Comparison of ENCODE assay signal across 1 cellular context in the genomic region with DNA sequence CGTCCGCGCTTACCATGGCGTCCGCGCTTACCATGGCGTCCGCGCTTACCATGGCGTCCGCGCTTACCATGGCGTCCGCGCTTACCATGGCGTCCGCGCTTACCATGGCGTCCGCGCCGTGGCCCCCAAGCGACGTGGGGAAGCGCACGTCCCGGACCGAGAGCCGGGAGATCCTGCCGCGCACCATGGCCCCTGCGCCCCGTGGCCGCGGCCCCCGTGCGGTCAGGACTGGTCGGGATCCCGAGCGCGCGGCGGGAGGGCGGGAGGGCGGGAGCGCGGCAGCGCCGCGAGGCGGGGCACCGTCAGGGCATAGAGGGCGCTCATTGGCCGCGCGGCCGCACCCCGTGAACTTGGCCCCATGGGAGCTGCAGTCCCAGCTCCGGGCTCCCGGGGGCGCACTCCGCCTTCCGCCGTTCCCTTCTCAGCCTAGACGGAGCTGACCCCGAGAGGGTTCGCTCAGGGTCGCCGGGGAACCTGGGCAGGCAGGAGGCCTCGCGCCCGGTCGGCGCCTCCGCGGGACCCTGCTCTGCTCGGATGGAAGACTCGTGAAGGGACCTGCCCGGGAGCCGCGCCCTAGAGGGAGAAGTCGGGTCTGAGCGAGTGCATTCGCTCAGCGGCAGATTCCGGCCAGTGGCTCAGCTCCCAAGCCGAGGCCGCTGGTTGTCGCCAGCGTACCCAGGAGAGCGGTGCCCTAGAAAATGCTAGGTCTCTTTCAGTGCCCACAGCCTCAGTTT.
TF ChIP-seq lines count a peak whose summit lies in the region.

A gene with protein sequence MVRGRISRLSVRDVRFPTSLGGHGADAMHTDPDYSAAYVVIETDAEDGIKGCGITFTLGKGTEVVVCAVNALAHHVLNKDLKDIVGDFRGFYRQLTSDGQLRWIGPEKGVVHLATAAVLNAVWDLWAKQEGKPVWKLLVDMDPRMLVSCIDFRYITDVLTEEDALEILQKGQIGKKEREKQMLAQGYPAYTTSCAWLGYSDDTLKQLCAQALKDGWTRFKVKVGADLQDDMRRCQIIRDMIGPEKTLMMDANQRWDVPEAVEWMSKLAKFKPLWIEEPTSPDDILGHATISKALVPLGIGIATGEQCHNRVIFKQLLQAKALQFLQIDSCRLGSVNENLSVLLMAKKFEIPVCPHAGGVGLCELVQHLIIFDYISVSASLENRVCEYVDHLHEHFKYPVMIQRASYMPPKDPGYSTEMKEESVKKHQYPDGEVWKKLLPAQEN (minus strand): TSS at position 230 of the 734 bp plus-strand sequence. CDS start 43 bp downstream, at position 187.

TF ChIP-seq in K562, 482 proteins besides CTCF, POLR2A, EP300 and RAD21 (continued from another document and continues in another):
- no peak for TF ChIP-seq SMAD1 (IDR thresholded peaks at IDR 0.05; ENCODE audit: low read depth, low read length, partially characterized antibody)
- no peak for TF ChIP-seq ZNF77 (CRISPR knock-in tag; IDR thresholded peaks at IDR 0.05)
- no peak for TF ChIP-seq PPARD (CRISPR knock-in tag; IDR thresholded peaks at IDR 0.05)
- TF ChIP-seq CEBPG (CRISPR knock-in tag; IDR thresholded peaks at IDR 0.05) = no peak
- TF ChIP-seq CEBPG (tag; conservative IDR thresholded peaks at IDR 0.05 in 1 of 2, IDR thresholded peaks at IDR 0.05 in 1 of 2) = no peak
- TF ChIP-seq, protein P1, sequence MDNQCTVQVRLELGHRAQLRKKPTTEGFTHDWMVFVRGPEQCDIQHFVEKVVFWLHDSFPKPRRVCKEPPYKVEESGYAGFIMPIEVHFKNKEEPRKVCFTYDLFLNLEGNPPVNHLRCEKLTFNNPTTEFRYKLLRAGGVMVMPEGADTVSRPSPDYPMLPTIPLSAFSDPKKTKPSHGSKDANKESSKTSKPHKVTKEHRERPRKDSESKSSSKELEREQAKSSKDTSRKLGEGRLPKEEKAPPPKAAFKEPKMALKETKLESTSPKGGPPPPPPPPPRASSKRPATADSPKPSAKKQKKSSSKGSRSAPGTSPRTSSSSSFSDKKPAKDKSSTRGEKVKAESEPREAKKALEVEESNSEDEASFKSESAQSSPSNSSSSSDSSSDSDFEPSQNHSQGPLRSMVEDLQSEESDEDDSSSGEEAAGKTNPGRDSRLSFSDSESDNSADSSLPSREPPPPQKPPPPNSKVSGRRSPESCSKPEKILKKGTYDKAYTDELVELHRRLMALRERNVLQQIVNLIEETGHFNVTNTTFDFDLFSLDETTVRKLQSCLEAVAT (IDR thresholded peaks at IDR 0.05) = peak in 1 of 2 experiments; percentile 33; a peak in 2 of 4 replicates
- no peak for TF ChIP-seq NFYB (IDR thresholded peaks at IDR 0.05; ENCODE audit: extremely low read depth, insufficient read length)
- no peak for TF ChIP-seq CBFA2T3 (IDR thresholded peaks at IDR 0.05)
- TF ChIP-seq PRMT5 (CRISPR knock-in tag; IDR thresholded peaks at IDR 0.05) = no peak
- TF ChIP-seq ZNF551 (CRISPR knock-in tag; IDR thresholded peaks at IDR 0.05) = no peak
- no peak for TF ChIP-seq SIN3B (IDR thresholded peaks at IDR 0.05; ENCODE audit: low read depth)
- no peak for TF ChIP-seq ZKSCAN1 (IDR thresholded peaks at IDR 0.05; ENCODE audit: low read depth, low read length)
- TF ChIP-seq, protein P2, sequence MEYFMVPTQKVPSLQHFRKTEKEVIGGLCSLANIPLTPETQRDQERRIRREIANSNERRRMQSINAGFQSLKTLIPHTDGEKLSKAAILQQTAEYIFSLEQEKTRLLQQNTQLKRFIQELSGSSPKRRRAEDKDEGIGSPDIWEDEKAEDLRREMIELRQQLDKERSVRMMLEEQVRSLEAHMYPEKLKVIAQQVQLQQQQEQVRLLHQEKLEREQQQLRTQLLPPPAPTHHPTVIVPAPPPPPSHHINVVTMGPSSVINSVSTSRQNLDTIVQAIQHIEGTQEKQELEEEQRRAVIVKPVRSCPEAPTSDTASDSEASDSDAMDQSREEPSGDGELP (CRISPR knock-in tag; IDR thresholded peaks at IDR 0.05; ENCODE audit: borderline replicate concordance) = peak; percentile 41
- no peak for TF ChIP-seq HDAC3 (IDR thresholded peaks at IDR 0.05; ENCODE audit: borderline replicate concordance, partially characterized antibody)
- TF ChIP-seq ZNF75A (CRISPR knock-in tag; IDR thresholded peaks at IDR 0.05) = no peak
- TF ChIP-seq CHD4 (IDR thresholded peaks at IDR 0.05; ENCODE audit: insufficient read depth, insufficient replicate concordance, low read depth, low read length, poor library complexity, severe bottlenecking) = peak; percentile 40
- no peak for TF ChIP-seq FOS (IDR thresholded peaks at IDR 0.05; ENCODE audit: extremely low read depth, insufficient read length)
- TF ChIP-seq NFXL1 (CRISPR knock-in tag; IDR thresholded peaks at IDR 0.05) = no peak
- TF ChIP-seq TEAD2 (tag; IDR thresholded peaks at IDR 0.05) = no peak
- no peak for TF ChIP-seq PHF20 (IDR thresholded peaks at IDR 0.05; ENCODE audit: partially characterized antibody)
- TF ChIP-seq MAFF (IDR thresholded peaks at IDR 0.05; ENCODE audit: low read length) = no peak
- TF ChIP-seq RBM34 (IDR thresholded peaks at IDR 0.05; ENCODE audit: borderline replicate concordance, insufficient read depth, low read length) = no peak
- TF ChIP-seq ZNF134 (CRISPR knock-in tag; conservative IDR thresholded peaks at IDR 0.05) = no peak
- TF ChIP-seq SMARCC2 (IDR thresholded peaks at IDR 0.05; ENCODE audit: low read depth) = no peak
- no peak for TF ChIP-seq ZNF354B (CRISPR knock-in tag; IDR thresholded peaks at IDR 0.05)
- TF ChIP-seq, protein P3, sequence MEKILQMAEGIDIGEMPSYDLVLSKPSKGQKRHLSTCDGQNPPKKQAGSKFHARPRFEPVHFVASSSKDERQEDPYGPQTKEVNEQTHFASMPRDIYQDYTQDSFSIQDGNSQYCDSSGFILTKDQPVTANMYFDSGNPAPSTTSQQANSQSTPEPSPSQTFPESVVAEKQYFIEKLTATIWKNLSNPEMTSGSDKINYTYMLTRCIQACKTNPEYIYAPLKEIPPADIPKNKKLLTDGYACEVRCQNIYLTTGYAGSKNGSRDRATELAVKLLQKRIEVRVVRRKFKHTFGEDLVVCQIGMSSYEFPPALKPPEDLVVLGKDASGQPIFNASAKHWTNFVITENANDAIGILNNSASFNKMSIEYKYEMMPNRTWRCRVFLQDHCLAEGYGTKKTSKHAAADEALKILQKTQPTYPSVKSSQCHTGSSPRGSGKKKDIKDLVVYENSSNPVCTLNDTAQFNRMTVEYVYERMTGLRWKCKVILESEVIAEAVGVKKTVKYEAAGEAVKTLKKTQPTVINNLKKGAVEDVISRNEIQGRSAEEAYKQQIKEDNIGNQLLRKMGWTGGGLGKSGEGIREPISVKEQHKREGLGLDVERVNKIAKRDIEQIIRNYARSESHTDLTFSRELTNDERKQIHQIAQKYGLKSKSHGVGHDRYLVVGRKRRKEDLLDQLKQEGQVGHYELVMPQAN (IDR thresholded peaks at IDR 0.05; ENCODE audit: borderline replicate concordance) = no peak
- TF ChIP-seq GTF2A2 (tag; IDR thresholded peaks at IDR 0.05) = no peak
- no peak for TF ChIP-seq BDP1 (IDR thresholded peaks at IDR 0.05; ENCODE audit: insufficient read depth, insufficient read length)
- TF ChIP-seq, protein P4, sequence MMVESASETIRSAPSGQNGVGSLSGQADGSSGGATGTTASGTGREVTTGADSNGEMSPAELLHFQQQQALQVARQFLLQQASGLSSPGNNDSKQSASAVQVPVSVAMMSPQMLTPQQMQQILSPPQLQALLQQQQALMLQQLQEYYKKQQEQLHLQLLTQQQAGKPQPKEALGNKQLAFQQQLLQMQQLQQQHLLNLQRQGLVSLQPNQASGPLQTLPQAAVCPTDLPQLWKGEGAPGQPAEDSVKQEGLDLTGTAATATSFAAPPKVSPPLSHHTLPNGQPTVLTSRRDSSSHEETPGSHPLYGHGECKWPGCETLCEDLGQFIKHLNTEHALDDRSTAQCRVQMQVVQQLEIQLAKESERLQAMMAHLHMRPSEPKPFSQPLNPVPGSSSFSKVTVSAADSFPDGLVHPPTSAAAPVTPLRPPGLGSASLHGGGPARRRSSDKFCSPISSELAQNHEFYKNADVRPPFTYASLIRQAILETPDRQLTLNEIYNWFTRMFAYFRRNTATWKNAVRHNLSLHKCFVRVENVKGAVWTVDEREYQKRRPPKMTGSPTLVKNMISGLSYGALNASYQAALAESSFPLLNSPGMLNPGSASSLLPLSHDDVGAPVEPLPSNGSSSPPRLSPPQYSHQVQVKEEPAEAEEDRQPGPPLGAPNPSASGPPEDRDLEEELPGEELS (CRISPR knock-in tag; IDR thresholded peaks at IDR 0.05; ENCODE audit: borderline replicate concordance) = peak; percentile 72; the same call in 1 of the 2 replicates
- TF ChIP-seq ZNF445 (CRISPR knock-in tag; IDR thresholded peaks at IDR 0.05; ENCODE audit: low read depth) = peak; percentile 63; the same call in 1 of the 2 replicates
- no peak for TF ChIP-seq LARP7 (IDR thresholded peaks at IDR 0.05)
- no peak for TF ChIP-seq RBM15 (IDR thresholded peaks at IDR 0.05; ENCODE audit: insufficient read depth, low read length)
- TF ChIP-seq IRF2 (CRISPR knock-in tag; IDR thresholded peaks at IDR 0.05) = no peak
- no peak for TF ChIP-seq TBL1XR1 (IDR thresholded peaks at IDR 0.05; ENCODE audit: low read length in 2 of 2)
- no peak for TF ChIP-seq ZFP30 (CRISPR knock-in tag; IDR thresholded peaks at IDR 0.05; ENCODE audit: borderline replicate concordance)
- no peak for TF ChIP-seq MAFK (IDR thresholded peaks at IDR 0.05; ENCODE audit: low read length)
- no peak for TF ChIP-seq POLR3A (IDR thresholded peaks at IDR 0.05; ENCODE audit: borderline replicate concordance, extremely low read depth, insufficient read depth, insufficient read length)
- TF ChIP-seq CSDE1 (IDR thresholded peaks at IDR 0.05) = no peak
- no peak for TF ChIP-seq GTF2F1 (IDR thresholded peaks at IDR 0.05; ENCODE audit: low read depth, low read length)
- TF ChIP-seq KAT7 (CRISPR knock-in tag; IDR thresholded peaks at IDR 0.05; ENCODE audit: borderline replicate concordance) = peak; percentile 65; the same call in 1 of the 2 replicates
- no peak for TF ChIP-seq TSC22D4 (tag; IDR thresholded peaks at IDR 0.05)
- TF ChIP-seq SRF (CRISPR knock-in tag; IDR thresholded peaks at IDR 0.05) = no peak
- TF ChIP-seq RFX1 (IDR thresholded peaks at IDR 0.05) = no peak
- TF ChIP-seq TAL1 (IDR thresholded peaks at IDR 0.05) = no peak
- no peak for TF ChIP-seq ZC3H11A (IDR thresholded peaks at IDR 0.05; ENCODE audit: low read depth, low read length)
- TF ChIP-seq HMG20B (CRISPR knock-in tag; IDR thresholded peaks at IDR 0.05) = no peak
- TF ChIP-seq ZNF785 (CRISPR knock-in tag; IDR thresholded peaks at IDR 0.05) = no peak
- TF ChIP-seq ZNF79 (CRISPR knock-in tag; IDR thresholded peaks at IDR 0.05; ENCODE audit: low read depth) = no peak
- no peak for TF ChIP-seq CBFA2T2 (conservative IDR thresholded peaks at IDR 0.05)
- TF ChIP-seq, protein P5, sequence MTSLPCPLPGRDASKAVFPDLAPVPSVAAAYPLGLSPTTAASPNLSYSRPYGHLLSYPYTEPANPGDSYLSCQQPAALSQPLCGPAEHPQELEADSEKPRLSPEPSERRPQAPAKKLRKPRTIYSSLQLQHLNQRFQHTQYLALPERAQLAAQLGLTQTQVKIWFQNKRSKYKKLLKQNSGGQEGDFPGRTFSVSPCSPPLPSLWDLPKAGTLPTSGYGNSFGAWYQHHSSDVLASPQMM (CRISPR knock-in tag; IDR thresholded peaks at IDR 0.05) = no peak
- no peak for TF ChIP-seq ARHGAP35 (IDR thresholded peaks at IDR 0.05; ENCODE audit: partially characterized antibody)
- peak; percentile 26 for TF ChIP-seq RBM25 (IDR thresholded peaks at IDR 0.05; ENCODE audit: low read depth, low read length, severe bottlenecking)
- TF ChIP-seq SMARCA5 (IDR thresholded peaks at IDR 0.05) = peak; percentile 66; the same call in 1 of the 2 replicates
- no peak for TF ChIP-seq NELFE (IDR thresholded peaks at IDR 0.05; ENCODE audit: insufficient read depth, insufficient read length)
- TF ChIP-seq, protein P6, sequence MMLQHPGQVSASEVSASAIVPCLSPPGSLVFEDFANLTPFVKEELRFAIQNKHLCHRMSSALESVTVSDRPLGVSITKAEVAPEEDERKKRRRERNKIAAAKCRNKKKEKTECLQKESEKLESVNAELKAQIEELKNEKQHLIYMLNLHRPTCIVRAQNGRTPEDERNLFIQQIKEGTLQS (IDR thresholded peaks at IDR 0.05) = peak; percentile 52; the same call in 1 of the 2 replicates
- TF ChIP-seq, protein P6 (CRISPR knock-in tag; conservative IDR thresholded peaks at IDR 0.05) = 0 out of 2 replicates have a peak, but pooled peaks have one; percentile 58
- TF ChIP-seq MCM2 (IDR thresholded peaks at IDR 0.05; ENCODE audit: low read depth) = no peak
- TF ChIP-seq, protein P7, sequence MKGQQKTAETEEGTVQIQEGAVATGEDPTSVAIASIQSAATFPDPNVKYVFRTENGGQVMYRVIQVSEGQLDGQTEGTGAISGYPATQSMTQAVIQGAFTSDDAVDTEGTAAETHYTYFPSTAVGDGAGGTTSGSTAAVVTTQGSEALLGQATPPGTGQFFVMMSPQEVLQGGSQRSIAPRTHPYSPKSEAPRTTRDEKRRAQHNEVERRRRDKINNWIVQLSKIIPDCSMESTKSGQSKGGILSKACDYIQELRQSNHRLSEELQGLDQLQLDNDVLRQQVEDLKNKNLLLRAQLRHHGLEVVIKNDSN (CRISPR knock-in tag; IDR thresholded peaks at IDR 0.05) = no peak; the same call in 1 of the 2 replicates
- TF ChIP-seq RHOXF2B (CRISPR knock-in tag; conservative IDR thresholded peaks at IDR 0.05) = no peak
- TF ChIP-seq, protein P8, sequence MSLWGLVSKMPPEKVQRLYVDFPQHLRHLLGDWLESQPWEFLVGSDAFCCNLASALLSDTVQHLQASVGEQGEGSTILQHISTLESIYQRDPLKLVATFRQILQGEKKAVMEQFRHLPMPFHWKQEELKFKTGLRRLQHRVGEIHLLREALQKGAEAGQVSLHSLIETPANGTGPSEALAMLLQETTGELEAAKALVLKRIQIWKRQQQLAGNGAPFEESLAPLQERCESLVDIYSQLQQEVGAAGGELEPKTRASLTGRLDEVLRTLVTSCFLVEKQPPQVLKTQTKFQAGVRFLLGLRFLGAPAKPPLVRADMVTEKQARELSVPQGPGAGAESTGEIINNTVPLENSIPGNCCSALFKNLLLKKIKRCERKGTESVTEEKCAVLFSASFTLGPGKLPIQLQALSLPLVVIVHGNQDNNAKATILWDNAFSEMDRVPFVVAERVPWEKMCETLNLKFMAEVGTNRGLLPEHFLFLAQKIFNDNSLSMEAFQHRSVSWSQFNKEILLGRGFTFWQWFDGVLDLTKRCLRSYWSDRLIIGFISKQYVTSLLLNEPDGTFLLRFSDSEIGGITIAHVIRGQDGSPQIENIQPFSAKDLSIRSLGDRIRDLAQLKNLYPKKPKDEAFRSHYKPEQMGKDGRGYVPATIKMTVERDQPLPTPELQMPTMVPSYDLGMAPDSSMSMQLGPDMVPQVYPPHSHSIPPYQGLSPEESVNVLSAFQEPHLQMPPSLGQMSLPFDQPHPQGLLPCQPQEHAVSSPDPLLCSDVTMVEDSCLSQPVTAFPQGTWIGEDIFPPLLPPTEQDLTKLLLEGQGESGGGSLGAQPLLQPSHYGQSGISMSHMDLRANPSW (CRISPR knock-in tag; IDR thresholded peaks at IDR 0.05) = no peak
- TF ChIP-seq SREBF1 (IDR thresholded peaks at IDR 0.05; ENCODE audit: borderline replicate concordance, low read depth, low read length) = no peak
- TF ChIP-seq MYNN (IDR thresholded peaks at IDR 0.05) = no peak
- no peak for TF ChIP-seq MYNN (CRISPR knock-in tag; IDR thresholded peaks at IDR 0.05)
- TF ChIP-seq, protein P9, sequence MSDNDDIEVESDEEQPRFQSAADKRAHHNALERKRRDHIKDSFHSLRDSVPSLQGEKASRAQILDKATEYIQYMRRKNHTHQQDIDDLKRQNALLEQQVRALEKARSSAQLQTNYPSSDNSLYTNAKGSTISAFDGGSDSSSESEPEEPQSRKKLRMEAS (CRISPR knock-in tag; IDR thresholded peaks at IDR 0.05) = peak; percentile 83
